8 cellular contexts compared by ENCODE assay signal in genomic region chr3:112303811-112304325, GRCh38. TPM values are rescaled to one million over a fixed set of nuclear protein-coding genes. Genes with fewer than 3 reads are reported as not detected.
A peak's percentile ranks its signal among the peaks of the same experiment; 100 is the strongest.
DNase-seq lines count a peak whose midpoint lies in the region; ATAC-seq and TF ChIP-seq lines count a peak whose summit lies in the region.

No MANE protein-coding gene starts in this region.

- H3K4me3 ChIP-seq in ascending aorta = peak overlapping the region; percentile 63 to 69
- H3K4me3 ChIP-seq in subcutaneous abdominal adipose tissue (ENCODE audit: low read depth in 1 of 5, low read length in 5 of 5) = peak overlapping the region; percentile 62 to 92 (median 80)

- no peak overlapping the region for H3K27ac ChIP-seq in ascending aorta
- H3K27ac ChIP-seq in subcutaneous abdominal adipose tissue (ENCODE audit: low read depth, low read length) = no peak overlapping the region

- H3K9me3 ChIP-seq in ascending aorta (no peaks in the 10 kb centered on the region), subcutaneous abdominal adipose tissue (ENCODE audit: control insufficient read depth in 5 of 5, low read length in 5 of 5) (peaks cover 0 to 4% (median 0%) of the 10 kb centered on the region in 5 donors)

- ATAC-seq in HG02759 (IDR thresholded peaks at IDR 0.05; ENCODE audit: unreplicated experiment) (peak; percentile 52), HG03159 (IDR thresholded peaks at IDR 0.05; ENCODE audit: unreplicated experiment) (no peak), HG02571 (IDR thresholded peaks at IDR 0.05; ENCODE audit: unreplicated experiment) (no peak)

- peak overlapping the region; percentile 56 to 81 (median 63) for H3K9ac ChIP-seq in subcutaneous abdominal adipose tissue (ENCODE audit: low read length in 5 of 5)

- intact Hi-C loops in ascending aorta (cut with DNase I) = no loop called here

- peak; percentile 33 for DNase-seq in EH (ENCODE audit: low read depth)
- DNase-seq in ascending aorta (ENCODE audit: low spot score in 2 of 2) = no peak
- peak; percentile 50 for DNase-seq in iris pigment epithelial cell (ENCODE audit: low read depth)
- no peak for DNase-seq in 8988T

- H3K36me3 ChIP-seq in ascending aorta (no peaks in the 10 kb centered on the region), subcutaneous abdominal adipose tissue (ENCODE audit: control insufficient read depth in 5 of 5, insufficient read depth in 5 of 5, low read length in 5 of 5) (no peaks in the 10 kb centered on the region)

- TF ChIP-seq CTCF in ascending aorta (IDR thresholded peaks at IDR 0.05) = no peak

- H3K4me1 ChIP-seq in ascending aorta = peaks cover 0 to 8% of the 10 kb centered on the region in 2 donors
- H3K4me1 ChIP-seq in subcutaneous abdominal adipose tissue (ENCODE audit: control insufficient read depth in 5 of 5, insufficient read depth in 5 of 5, low read length in 5 of 5) = peaks cover 4 to 28% (median 20%) of the 10 kb centered on the region in 5 donors

- no peaks in the 10 kb centered on the region for H3K27me3 ChIP-seq in ascending aorta
- H3K27me3 ChIP-seq in subcutaneous abdominal adipose tissue (ENCODE audit: control insufficient read depth in 5 of 5, insufficient read depth in 4 of 5, low read length in 5 of 5) = no peaks in the 10 kb centered on the region

RNA-seq across cellular contexts. Expression of gene SLC9C1, which starts 9.9 kb away (rescaled TPM):
- total RNA-seq in ascending aorta = 0.32 TPM

RNA-seq across cellular contexts. Expression of gene CD200, which starts 29.1 kb away (rescaled TPM):
- 3.6 TPM for total RNA-seq in ascending aorta

Comparison
In these comparisons a context has a peak if more than half of its experiments do, and no peak if none do; other contexts are left out.
1. DNase-seq: peak in EH (single experiment) and iris pigment epithelial cell (single experiment); none in ascending aorta (0 of 2) and 8988T (single experiment).